Comparison of ENCODE assay signal across 8 cellular contexts in genomic region chr19:16247353-16248182, GRCh38. TPM values are rescaled to one million over a fixed set of nuclear protein-coding genes. Genes with fewer than 3 reads are reported as not detected.
DNase-seq lines count a peak whose midpoint lies in the region; ATAC-seq, FAIRE-seq and TF ChIP-seq lines count a peak whose summit lies in the region.

No MANE protein-coding gene starts in this region.

- no peak overlapping the region for H3K4me3 ChIP-seq in bronchial epithelial cell (ENCODE audit: low read depth, low read length)

- peak; percentile 60 for DNase-seq in SIG-M5 treated with dmso at 0.1 percent for 504 hours (lab: John Stamatoyannopoulos, UW; ENCODE audit: unreplicated experiment)
- no peak for DNase-seq in SIG-M5 (lab: John Stamatoyannopoulos, UW)
- peak; percentile 58 for DNase-seq in NCI-H2171 treated with DMSO at 0.1 percent for 48 hours (lab: John Stamatoyannopoulos, UW)
- peak; percentile 70 for DNase-seq in bronchial epithelial cell (ENCODE audit: low read depth)
- peak; percentile 57 for DNase-seq in iris pigment epithelial cell (ENCODE audit: low read depth)
- peak; percentile 67 to 78 for DNase-seq in stimulated activated CD4-positive, alpha-beta T cell treated with anti-CD3 and anti-CD28 coated beads, Interleukin-15, amount 100 ng/mL, for 48 hours (ENCODE audit: low read depth in 2 of 2)

- FAIRE-seq in bronchial epithelial cell (lab: Jason Lieb, UNC), result no peak

- TF ChIP-seq CTCF in bronchial epithelial cell (IDR thresholded peaks at IDR 0.05; ENCODE audit: insufficient read depth, low read length, severe bottlenecking), result peak; percentile 94

- H3K36me3 ChIP-seq in bronchial epithelial cell (ENCODE audit: control insufficient read depth, insufficient read depth, low read length), result no peaks in the 10 kb centered on the region

- no peaks in the 10 kb centered on the region for H3K27me3 ChIP-seq in bronchial epithelial cell (ENCODE audit: control insufficient read depth, insufficient read depth, low read length)

- ATAC-seq in activated CD4-positive, CD25-positive, alpha-beta regulatory T cell treated with anti-CD3 and anti-CD28 coated beads, Interleukin-2, amount 50 U/mL, for 24 hours, result peak; percentile 88 to 90
- no peak for ATAC-seq in HG03108 (IDR thresholded peaks at IDR 0.05; ENCODE audit: unreplicated experiment)

RNA-seq across cellular contexts. Expression of gene AP1M1, which starts 49.9 kb away (rescaled TPM):
- 20.5 and 23.4 TPM in 2 replicates for total RNA-seq in bronchial epithelial cell
